ENCODE assay signal across 13 cellular contexts in the genomic region with DNA sequence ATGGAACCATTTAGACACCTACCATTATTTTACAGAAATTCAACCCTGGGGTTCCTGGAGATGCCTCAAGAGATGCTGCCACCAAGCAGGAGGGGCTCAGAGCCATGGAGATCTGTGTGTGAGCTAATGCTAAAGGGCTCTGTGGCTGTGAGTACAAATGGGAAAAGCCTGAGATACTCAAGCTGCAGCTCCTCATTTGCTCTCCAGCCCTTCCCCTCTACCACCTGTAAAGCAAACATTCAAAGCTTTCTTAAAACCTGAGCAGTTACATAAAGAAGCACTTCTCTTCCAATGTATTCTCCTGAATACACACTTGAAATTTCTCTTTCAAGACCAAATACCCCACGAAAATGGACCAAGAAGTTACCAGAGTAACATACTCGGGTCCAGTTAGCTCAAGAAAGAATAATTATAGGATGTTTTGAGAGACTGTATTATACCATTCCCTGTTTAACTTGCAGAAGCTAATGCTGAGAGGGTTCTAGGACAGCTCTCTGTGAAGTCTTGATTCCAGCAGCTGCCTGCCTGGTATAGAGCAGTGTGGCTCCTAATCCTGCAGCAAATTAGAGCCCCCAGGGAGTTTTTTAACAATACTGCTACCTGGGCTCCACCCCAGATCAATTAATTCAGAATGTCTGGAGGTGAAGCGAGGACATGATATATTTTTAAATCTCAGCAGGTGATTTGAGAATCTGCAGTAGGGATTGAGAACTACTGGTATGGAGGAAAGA.
DNase-seq lines count a peak whose midpoint lies in the region; ATAC-seq lines count a peak whose summit lies in the region.
"Had no signal": no experiment of that assay in that cellular context is flagged by ENCODE, and none has a peak within 500 bp of the region (broad histone marks: within the 10 kb centered on the region; RNA-seq: fewer than 3 reads in every experiment).

No MANE protein-coding gene starts in this region.

- DNase-seq in NCI-H2227 (lab: John Stamatoyannopoulos, UW; ENCODE audit: unreplicated experiment) (peak; percentile 2), NCI-H2227 treated with DMSO at 0.1 percent for 48 hours (lab: John Stamatoyannopoulos, UW) (no peak), COR-L47 (lab: John Stamatoyannopoulos, UW) (peak; percentile 48), NCI-H146 (lab: John Stamatoyannopoulos, UW) (peak; percentile 94), NCI-H345 treated with DMSO at 0.1 percent for 48 hours (lab: John Stamatoyannopoulos, UW; ENCODE audit: unreplicated experiment) (peak; percentile 12), OCI-M2 (lab: John Stamatoyannopoulos, UW; ENCODE audit: unreplicated experiment) (no peak)
- no peak for DNase-seq in stimulated activated CD4-positive, alpha-beta T cell treated with anti-CD3 and anti-CD28 coated beads, Interleukin-15, amount 100 ng/mL, for 24 hours
- DNase-seq: C1 segment of cervical spinal cord; CD4-positive, alpha-beta T cell; DMS153; DMS79 treated with DMSO at 0.1 percent for 48 hours; EL had no signal

- ATAC-seq in GM19351 (IDR thresholded peaks at IDR 0.05; ENCODE audit: unreplicated experiment), result no peak

Comparison
In these comparisons a context has a peak if more than half of its experiments do, and no peak if none do; other contexts are left out.
1. DNase-seq: peak in NCI-H2227 (single experiment), COR-L47 (single experiment), NCI-H146 (single experiment) and NCI-H345 treated with DMSO at 0.1 percent for 48 hours (single experiment); none in NCI-H2227 treated with DMSO at 0.1 percent for 48 hours (single experiment), stimulated activated CD4-positive, alpha-beta T cell treated with anti-CD3 and anti-CD28 coated beads, Interleukin-15, amount 100 ng/mL, for 24 hours (single experiment) and OCI-M2 (single experiment).